In the genomic region with DNA sequence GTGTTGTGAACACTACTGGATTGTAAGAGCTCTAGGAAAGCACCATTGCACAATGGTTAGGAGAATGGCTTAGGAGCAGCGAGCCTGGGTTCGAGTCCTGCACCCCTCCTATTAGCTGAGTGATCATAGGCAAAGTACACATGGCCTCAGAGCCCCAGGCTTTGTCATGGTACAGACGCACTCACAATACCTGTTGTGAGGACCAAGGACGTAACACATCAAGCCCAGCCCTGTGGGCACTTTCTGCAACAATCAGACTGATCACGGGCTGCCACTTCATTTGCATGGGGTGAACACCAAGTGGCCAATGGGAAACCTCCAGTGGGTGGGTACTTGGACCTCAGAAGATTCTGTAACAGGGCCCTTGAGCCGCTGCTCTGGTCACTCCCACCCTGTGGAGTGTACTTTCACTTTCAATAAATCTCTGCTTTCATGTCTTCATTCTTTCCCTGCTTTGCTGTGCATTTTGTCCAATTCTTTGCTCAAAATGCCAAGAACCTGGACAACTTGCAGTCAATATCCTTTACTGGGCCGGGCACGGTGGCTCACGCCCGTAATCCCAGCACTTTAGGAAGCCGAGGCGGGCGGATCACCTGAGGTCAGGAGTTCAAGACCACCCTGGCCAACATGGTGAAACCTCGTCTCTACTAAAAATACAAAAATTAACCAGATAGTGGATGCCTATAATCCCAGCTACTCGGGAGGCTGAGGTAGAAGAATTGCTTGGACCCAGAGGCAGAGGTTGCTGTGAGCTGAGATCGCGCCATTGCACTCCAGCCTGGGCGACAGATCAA, we compare ENCODE assay signal across 16 cellular contexts. TPM values are rescaled to one million over a fixed set of nuclear protein-coding genes. Genes with fewer than 3 reads are reported as not detected.
DNase-seq lines count a peak whose midpoint lies in the region; ATAC-seq and TF ChIP-seq lines count a peak whose summit lies in the region.
"Had no signal": no experiment of that assay in that cellular context is flagged by ENCODE, and none has a peak within 500 bp of the region (broad histone marks: within the 10 kb centered on the region; RNA-seq: fewer than 3 reads in every experiment).

No MANE protein-coding gene starts in this region.

- no peaks in the 10 kb centered on the region for H3K9me3 ChIP-seq in right cardiac atrium (ENCODE audit: control insufficient read depth, low read length)
- no peaks in the 10 kb centered on the region for H3K9me3 ChIP-seq in lung (ENCODE audit: control insufficient read depth in 2 of 2, insufficient read depth in 1 of 2, low read length in 1 of 2)
- no peaks in the 10 kb centered on the region for H3K9me3 ChIP-seq in transverse colon
- H3K9me3 ChIP-seq: BE2C had no signal

- H3K4me1 ChIP-seq in right cardiac atrium (ENCODE audit: control insufficient read depth, insufficient read depth, low read length) (no peaks in the 10 kb centered on the region), lung (ENCODE audit: control insufficient read depth in 2 of 2, insufficient read depth in 2 of 2, low read length in 2 of 2) (no peaks in the 10 kb centered on the region), transverse colon (no peaks in the 10 kb centered on the region)
- H3K4me1 ChIP-seq: BE2C had no signal

- WGBS in right cardiac atrium, result 74% methylated on average over 18 of the region's 18 CpGs
- 69 to 81% methylated on average over 18 of the region's 18 CpGs for WGBS in lung, 2 donors
- 71 to 80% methylated on average over 5 to 18 of the region's 18 CpGs for WGBS in transverse colon (ENCODE audit: low coverage in 1 of 2), 2 donors

- no peak for TF ChIP-seq CTCF in choroid plexus epithelial cell (conservative IDR thresholded peaks at IDR 0.05; ENCODE audit: low read depth, low read length)
- TF ChIP-seq CTCF in lung (IDR thresholded peaks at IDR 0.05; ENCODE audit: control extremely low read depth, extremely low read depth), result no peak
- no peak for TF ChIP-seq CTCF in transverse colon (IDR thresholded peaks at IDR 0.05)

- H3K36me3 ChIP-seq in lung (ENCODE audit: control insufficient read depth in 2 of 2, insufficient read depth in 2 of 2, low read length in 2 of 2) (no peaks in the 10 kb centered on the region), transverse colon (no peaks in the 10 kb centered on the region)
- H3K36me3 ChIP-seq: BE2C had no signal

- no peaks in the 10 kb centered on the region for H3K27me3 ChIP-seq in right cardiac atrium (ENCODE audit: control insufficient read depth, insufficient read depth)
- no peaks in the 10 kb centered on the region for H3K27me3 ChIP-seq in lung (ENCODE audit: control insufficient read depth, insufficient read depth)
- no peaks in the 10 kb centered on the region for H3K27me3 ChIP-seq in transverse colon
- H3K27me3 ChIP-seq: BE2C, dorsolateral prefrontal cortex had no signal

- ATAC-seq in right cardiac atrium (peak; percentile 48 to 53), Right ventricle myocardium inferior (no peak), lung (ENCODE audit: insufficient read depth, low FRiP score) (peak; percentile 43)
- ATAC-seq: GM23338; stimulated activated memory B cell treated with anti-CD40 and anti-IgM and Interleukin-4, amounts not matched to agents 10 μg/mL and 1 μg/mL and 100 μg/mL, for 72 hours had no signal

- TF ChIP-seq POLR2A in transverse colon (IDR thresholded peaks at IDR 0.05), result no peak

- intact Hi-C loops in right cardiac atrium (cut with DNase I) (loop anchor here (2.0 to 10.0 kb wide), 7 partner anchors 209 to 714 kb away; no protein-coding TSS in a partner anchor), Right ventricle myocardium inferior (cut with DNase I) (loop anchor here (5.0 kb wide), 2 partner anchors 714 to 859 kb away; no protein-coding TSS in a partner anchor), transverse colon (cut with DNase I; ENCODE audit: low total_unique reads) (no loop called here)

- TF ChIP-seq EP300 in transverse colon (IDR thresholded peaks at IDR 0.05; ENCODE audit: low read depth), result no peak

- H3K4me3 ChIP-seq in right cardiac atrium (ENCODE audit: low read length) (no peak overlapping the region), choroid plexus epithelial cell (ENCODE audit: low read depth, low read length) (peak overlapping the region; percentile 44), lung (no peak overlapping the region), transverse colon (no peak overlapping the region)
- H3K4me3 ChIP-seq: GM23338 had no signal

- H3K27ac ChIP-seq in right cardiac atrium (ENCODE audit: low read length) (no peak overlapping the region), lung (ENCODE audit: low read depth in 1 of 2, low read length in 1 of 2) (no peak overlapping the region), transverse colon (no peak overlapping the region)
- H3K27ac ChIP-seq: dorsolateral prefrontal cortex, KMS-11 had no signal

- DNase-seq in right cardiac atrium (peak in 1 of 3 donors; percentile 53), Right ventricle myocardium inferior (ENCODE audit: missing footprints) (no peak), choroid plexus epithelial cell (ENCODE audit: low read depth) (peak; percentile 69), lung (ENCODE audit: low spot score) (peak; percentile 65), C1 segment of cervical spinal cord (lab: John Stamatoyannopoulos, UW) (no peak), NCI-H146 treated with DMSO at 0.1 percent for 48 hours (lab: John Stamatoyannopoulos, UW; ENCODE audit: unreplicated experiment) (no peak), transverse colon (no peak), midbrain (lab: John Stamatoyannopoulos, UW) (no peak)
- DNase-seq: activated CD4-positive, alpha-beta T cell treated with anti-CD3 and anti-CD28 coated beads, Interleukin-2, amount 10 ng/mL, durations not matched to agents 24 days and 14 days; BE2C; dorsolateral prefrontal cortex; natural killer cell; NCI-H510A had no signal

- in situ Hi-C loops in transverse colon (cut with MboI; ENCODE audit: low pct_ligation_motif_present in 1 of 4, low pct_unique_long_range_greater_than_20kb in 1 of 4, low sequenced_read_pairs in 3 of 4), result loop anchor here (10.0 to 25.0 kb wide), 3 partner anchors 212 to 432 kb away; no protein-coding TSS in a partner anchor

RNA-seq across cellular contexts. Expression of gene GLRX5, which starts 28.2 kb away (rescaled TPM):
- 10 to 100 TPM; 78.1 to 82.4 (median 78.7) TPM for total RNA-seq in right cardiac atrium
- 111 TPM for polyA plus RNA-seq in right cardiac atrium
- total RNA-seq in Right ventricle myocardium inferior, result 84.7 TPM
- 10 to 100 TPM; 22.4 to 35.6 TPM for total RNA-seq in lung
- polyA plus RNA-seq in lung, result 10 to 100 TPM; 27.3 to 30.9 TPM
- 100 to 1,000 TPM in 1 of 4 donors, 10 to 100 TPM in 3; 11.6 to 177 (median 38.2) TPM for total RNA-seq in transverse colon

RNA-seq across cellular contexts. Expression of gene SYNE3, which starts 46.6 kb away (rescaled TPM):
- 10 to 100 TPM; 12.1 to 18.0 (median 14.8) TPM for total RNA-seq in right cardiac atrium
- 5.2 TPM for polyA plus RNA-seq in right cardiac atrium
- 16.5 TPM for total RNA-seq in Right ventricle myocardium inferior
- total RNA-seq in lung, result 10 to 100 TPM in 1 of 2 donors, 1 to 10 TPM in 1; 8.4 to 30.5 TPM
- polyA plus RNA-seq in lung, result 1 to 10 TPM; 2.7 to 3.7 TPM
- total RNA-seq in transverse colon, result 10 to 100 TPM in 3 of 4 donors, 1 to 10 TPM in 1; 9.8 to 46.8 (median 13.9) TPM

Comparison
In these comparisons a context has a peak if more than half of its experiments do, and no peak if none do; other contexts are left out.
1. DNase-seq: peak in choroid plexus epithelial cell (single experiment) and lung (single experiment); none in Right ventricle myocardium inferior (single experiment), C1 segment of cervical spinal cord (0 of 14), NCI-H146 treated with DMSO at 0.1 percent for 48 hours (single experiment), transverse colon (single experiment) and midbrain (single experiment).